ENCODE assay signal across 8 cellular contexts in the genomic region with DNA sequence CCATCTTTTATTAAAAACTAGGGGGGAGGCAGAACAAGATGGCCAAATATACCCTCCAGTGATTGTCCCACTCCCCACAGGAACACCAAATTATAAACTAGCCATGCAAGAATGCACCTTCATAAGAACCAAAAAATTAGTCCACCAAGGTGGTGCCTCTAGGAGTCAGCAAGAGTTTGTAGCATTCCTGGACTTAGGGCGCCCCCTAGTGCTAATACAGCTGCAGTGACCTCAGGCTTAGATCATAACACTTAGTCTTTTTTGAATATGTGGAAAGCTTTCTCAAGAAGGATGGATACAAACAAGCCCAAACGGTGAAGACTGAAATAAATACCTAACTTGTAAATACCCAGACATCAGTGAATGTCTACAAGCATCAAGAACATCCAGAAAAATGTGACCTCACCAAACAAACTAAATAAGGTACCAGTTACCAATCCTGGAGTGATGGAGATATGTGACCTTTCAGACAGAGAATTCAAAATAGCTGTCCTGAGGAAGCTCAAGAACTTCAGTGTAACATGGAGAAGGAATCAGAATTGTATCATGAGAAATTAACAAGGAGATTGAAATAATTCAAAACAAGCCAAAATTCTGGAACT. TPM values are rescaled to one million over a fixed set of nuclear protein-coding genes. Genes with fewer than 3 reads are reported as not detected.
DNase-seq lines count a peak whose midpoint lies in the region; ATAC-seq and TF ChIP-seq lines count a peak whose summit lies in the region.

No MANE protein-coding gene starts in this region.

- no peak overlapping the region for H3K18ac ChIP-seq in IMR-90 (ENCODE audit: low read depth, low read length)

- 0 out of 2 replicates have a peak, but pooled peaks cover 3% of the 10 kb centered on the region for H3K9me1 ChIP-seq in IMR-90 (ENCODE audit: insufficient read depth, low read length)

- TF ChIP-seq CTCF in IMR-90 (conservative IDR thresholded peaks at IDR 0.05; ENCODE audit: low read depth, low read length) (peak; percentile 91), PC-3 (conservative IDR thresholded peaks at IDR 0.05; ENCODE audit: low read depth, low read length) (peak; percentile 100), esophagus squamous epithelium (IDR thresholded peaks at IDR 0.05) (peak; percentile 68 to 90 (median 84)), nephron progenitor cell (IDR thresholded peaks at IDR 0.05) (peak; percentile 91)

- no peaks in the 10 kb centered on the region for H3K9me2 ChIP-seq in PC-3 (replicated peaks; ENCODE audit: low read length)

- H3K4me3 ChIP-seq in IMR-90 (ENCODE audit: insufficient read depth, low read depth, low read length) (no peak overlapping the region), PC-3 (ENCODE audit: low read length) (no peak overlapping the region), esophagus squamous epithelium (no peak overlapping the region)

- no peak overlapping the region for H3K4me3 Mint-ChIP-seq in nephron progenitor cell
- no peak overlapping the region for H3K4me3 Mint-ChIP-seq in stimulated activated naive CD8-positive, alpha-beta T cell treated with anti-CD3 and anti-CD28 coated beads, Interleukin-15, amount 100 ng/mL, for 72 hours

- H3K9ac ChIP-seq in IMR-90 (ENCODE audit: low read depth, low read length) (no peak overlapping the region), PC-3 (ENCODE audit: low read length) (no peak overlapping the region)

- H3K23ac ChIP-seq in IMR-90 (ENCODE audit: low read depth, low read length) = no peak overlapping the region

- H3K9me3 ChIP-seq in IMR-90 (ENCODE audit: control insufficient read depth, insufficient read depth, low read length) (no peaks in the 10 kb centered on the region), PC-3 (ENCODE audit: low read length) (no peaks in the 10 kb centered on the region), esophagus squamous epithelium (no peaks in the 10 kb centered on the region)

- H3K27me3 ChIP-seq in IMR-90 (ENCODE audit: control insufficient read depth, insufficient read depth, low read length) (no peaks in the 10 kb centered on the region), PC-3 (ENCODE audit: low read length) (no peaks in the 10 kb centered on the region), esophagus squamous epithelium (no peaks in the 10 kb centered on the region)

- in situ Hi-C loops in IMR-90 (cut with MboI; ENCODE audit: low sequenced_read_pairs) = no loop called here

- H2BK15ac ChIP-seq in IMR-90 (ENCODE audit: low read depth, low read length) = no peak overlapping the region

- peaks cover 21% of the 10 kb centered on the region for H3K9me3 Mint-ChIP-seq in nephron progenitor cell
- no peaks in the 10 kb centered on the region for H3K9me3 Mint-ChIP-seq in stimulated activated naive CD8-positive, alpha-beta T cell treated with anti-CD3 and anti-CD28 coated beads, Interleukin-15, amount 100 ng/mL, for 72 hours

- peak; percentile 20 for DNase-seq in DMS153 treated with DMSO at 0.1 percent for 48 hours (lab: John Stamatoyannopoulos, UW; ENCODE audit: unreplicated experiment)
- DNase-seq in IMR-90 = peak; percentile 68
- DNase-seq in PC-3 = peak; percentile 91
- DNase-seq in activated T-cell treated with anti-CD3 and anti-CD28 coated beads for 4 hours = peak; percentile 79
- DNase-seq in esophagus squamous epithelium (lab: John Stamatoyannopoulos, UW) = no peak
- peak; percentile 83 for DNase-seq in nephron progenitor cell
- DNase-seq in stimulated activated naive CD8-positive, alpha-beta T cell treated with anti-CD3 and anti-CD28 coated beads, Interleukin-15, amount 100 ng/mL, for 72 hours = peak; percentile 71 to 74

- TF ChIP-seq RAD21 in IMR-90 (IDR thresholded peaks at IDR 0.05; ENCODE audit: low read length) = peak; percentile 95

- H3K79me2 ChIP-seq in PC-3 (ENCODE audit: low read length) = no peaks in the 10 kb centered on the region

- intact Hi-C loops in IMR-90 (cut with micrococcal nuclease) (loop anchor here (1.0 to 10.0 kb wide), 5 partner anchors 97 to 602 kb away; no protein-coding TSS in a partner anchor), PC-3 (cut with micrococcal nuclease) (loop anchor here (1.0 to 5.0 kb wide), 7 partner anchors 71 to 603 kb away; no protein-coding TSS in a partner anchor), esophagus squamous epithelium (cut with DNase I) (no loop called here)

- H3K14ac ChIP-seq in IMR-90 (replicated peaks; ENCODE audit: low read depth, low read length) = no peak overlapping the region

- CTCF ChIA-PET in IMR-90 (lab: Yijun Ruan, JAX) = interaction anchor here (0.6 to 1.0 kb wide), 8 partner anchors 14 to 559 kb away, joined by 3 to 9 read pairs (median 3); no protein-coding TSS in a partner anchor
- CTCF ChIA-PET in PC-3 (lab: Charles Lee) = interaction anchor here (0.6 to 0.7 kb wide), 4 partner anchors 79 to 970 kb away, joined by 3 to 6 read pairs (median 3); no protein-coding TSS in a partner anchor

- H3K36me3 ChIP-seq in IMR-90 (ENCODE audit: control insufficient read depth, insufficient read depth, low read length) (peaks cover 3% of the 10 kb centered on the region; the same call in 1 of the 2 replicates), PC-3 (ENCODE audit: low read depth, low read length) (peaks cover 15% of the 10 kb centered on the region; the same call in 1 of the 2 replicates), esophagus squamous epithelium (peaks cover 0 to 72% (median 6%) of the 10 kb centered on the region in 3 donors)

- no peak overlapping the region for H2AK5ac ChIP-seq in IMR-90 (ENCODE audit: low read depth, low read length)

- H2AK9ac ChIP-seq in IMR-90 (replicated peaks; ENCODE audit: low read depth, low read length, poor library complexity) = no peak overlapping the region

- H3K36me3 Mint-ChIP-seq in nephron progenitor cell (ENCODE audit: low read depth) = peaks cover 46% of the 10 kb centered on the region

- H3K27ac ChIP-seq in IMR-90 (ENCODE audit: insufficient read depth, low read length) (no peak overlapping the region), PC-3 (ENCODE audit: low read length) (no peak overlapping the region), esophagus squamous epithelium (no peak overlapping the region)

- no peak overlapping the region for H3K27ac Mint-ChIP-seq in nephron progenitor cell
- no peak overlapping the region for H3K27ac Mint-ChIP-seq in stimulated activated naive CD8-positive, alpha-beta T cell treated with anti-CD3 and anti-CD28 coated beads, Interleukin-15, amount 100 ng/mL, for 72 hours

- H4K5ac ChIP-seq in IMR-90 (ENCODE audit: low read depth, low read length) = no peak overlapping the region

- POLR2A ChIA-PET in IMR-90 (lab: Charles Lee; ENCODE audit: unreplicated experiment) (no interaction called here), PC-3 (lab: Charles Lee; ENCODE audit: unreplicated experiment) (no interaction called here)

- BruUV-seq in IMR-90 (replicated peaks; lab: Mats Ljungman, UMichigan) = no TSS peak
- BruUV-seq in PC-3 (replicated peaks; lab: Mats Ljungman, UMichigan) = no TSS peak

- peaks cover 0 to 3% of the 10 kb centered on the region in 2 experiments; a peak in 1 of 4 replicates for H3K79me1 ChIP-seq in IMR-90 (ENCODE audit: low read depth in 1 of 2, low read length in 2 of 2)

- H4K20me1 ChIP-seq in IMR-90 (ENCODE audit: insufficient read depth, low read length) (no peaks in the 10 kb centered on the region), PC-3 (ENCODE audit: low read length) (no peaks in the 10 kb centered on the region)

- ATAC-seq in GM21619 (IDR thresholded peaks at IDR 0.05; ENCODE audit: unreplicated experiment) (peak; percentile 96), IMR-90 (ENCODE audit: low read depth) (peak; percentile 97), PC-3 (peak; percentile 100)
- ATAC-seq in stimulated activated naive CD8-positive, alpha-beta T cell treated with anti-CD3 and anti-CD28 coated beads, Interleukin-15, amount 100 ng/mL, for 72 hours = peak; percentile 88

- H3K4me1 ChIP-seq in IMR-90 (ENCODE audit: control insufficient read depth, insufficient read depth, low read length) (no peaks in the 10 kb centered on the region), PC-3 (ENCODE audit: insufficient read depth, low read length) (no peaks in the 10 kb centered on the region), esophagus squamous epithelium (no peaks in the 10 kb centered on the region)

- no peak overlapping the region for H2AFZ ChIP-seq in IMR-90 (replicated peaks; ENCODE audit: low read length, poor library complexity)
- no peak overlapping the region for H2AFZ ChIP-seq in PC-3 (ENCODE audit: low read length)

- peaks cover 12% of the 10 kb centered on the region for H3F3A ChIP-seq in PC-3 (ENCODE audit: low read length, unreplicated experiment)

- WGBS in IMR-90 (ENCODE audit: extremely low coverage in 2 of 2, insufficient read length in 1 of 2), 2 experiments = no CpG with 5 or more reads among the region's 2 CpGs
- WGBS in esophagus squamous epithelium, 2 donors = 0% methylated on average over 2 of the region's 2 CpGs

- no peak overlapping the region for H3K4ac ChIP-seq in IMR-90 (ENCODE audit: low read depth, low read length)

- no peak overlapping the region for H3K56ac ChIP-seq in IMR-90 (ENCODE audit: extremely low read depth, insufficient read depth, low read length)

- H3K4me2 ChIP-seq in IMR-90 (ENCODE audit: low read depth, low read length) (no peak overlapping the region), PC-3 (ENCODE audit: low read length) (no peak overlapping the region)

- TF ChIP-seq POLR2A in IMR-90 (IDR thresholded peaks at IDR 0.05; ENCODE audit: low read depth, low read length) (no peak), esophagus squamous epithelium (IDR thresholded peaks at IDR 0.05) (no peak)

- dilution Hi-C loops in IMR-90 (cut with HindIII; ENCODE audit: low sequenced_read_pairs, unreplicated experiment) = no loop called here

- H4K91ac ChIP-seq in IMR-90 (ENCODE audit: insufficient read depth, low read depth, low read length) = no peak overlapping the region

- H3K4me1 Mint-ChIP-seq in nephron progenitor cell = no peaks in the 10 kb centered on the region
- peaks cover 4% of the 10 kb centered on the region for H3K4me1 Mint-ChIP-seq in stimulated activated naive CD8-positive, alpha-beta T cell treated with anti-CD3 and anti-CD28 coated beads, Interleukin-15, amount 100 ng/mL, for 72 hours

- H4K8ac ChIP-seq in IMR-90 (ENCODE audit: low read depth in 2 of 2, low read length in 2 of 2) = no peak overlapping the region

- H2BK5ac ChIP-seq in IMR-90 (ENCODE audit: low read depth, low read length, poor library complexity, severe bottlenecking) = no peak overlapping the region

- H3K27me3 Mint-ChIP-seq in nephron progenitor cell (ENCODE audit: low read depth, poor library complexity) = no peaks in the 10 kb centered on the region
- no peaks in the 10 kb centered on the region for H3K27me3 Mint-ChIP-seq in stimulated activated naive CD8-positive, alpha-beta T cell treated with anti-CD3 and anti-CD28 coated beads, Interleukin-15, amount 100 ng/mL, for 72 hours

- no peak overlapping the region for H2BK20ac ChIP-seq in IMR-90 (ENCODE audit: low read depth, low read length)

- H2BK120ac ChIP-seq in IMR-90 (ENCODE audit: low read depth, low read length) = no peak overlapping the region

RNA-seq across cellular contexts. Expression of gene PPIP5K2, which starts 19.3 kb away (rescaled TPM):
- total RNA-seq in IMR-90 (2012; rRNA removed) (67.6 and 96.4 TPM in 2 replicates), PC-3 (2014; rRNA removed) (40.4 and 52.2 TPM in 2 replicates), esophagus squamous epithelium (10 to 100 TPM; 11.4 to 36.2 (median 21.8) TPM)
- polyA plus RNA-seq in IMR-90 (2012; rRNA removed) = 25.9 and 32.4 TPM in 2 replicates
- 5.5 and 13.4 TPM in 2 replicates for polyA plus RNA-seq in IMR-90 (2012; cell fraction: cytosol; rRNA removed)
- 8.7 and 63.0 TPM in 2 replicates for polyA plus RNA-seq in IMR-90 (2012; cell fraction: nucleus; rRNA removed; ENCODE audit: low replicate concordance)

RNA-seq across cellular contexts. Expression of gene GIN1, which starts 19.4 kb away (rescaled TPM):
- total RNA-seq in IMR-90 (2012; rRNA removed) (2.9 and 6.4 TPM in 2 replicates), PC-3 (2014; rRNA removed) (3.9 and 6.2 TPM in 2 replicates), esophagus squamous epithelium (1 to 10 TPM; 1.5 to 6.8 (median 3.7) TPM)
- polyA plus RNA-seq in IMR-90 (2012; rRNA removed) = 1.8 and 3.1 TPM in 2 replicates
- 0.12 and 0.26 TPM in 2 replicates for polyA plus RNA-seq in IMR-90 (2012; cell fraction: cytosol; rRNA removed)
- polyA plus RNA-seq in IMR-90 (2012; cell fraction: nucleus; rRNA removed; ENCODE audit: low replicate concordance) = 0.29 and 2.1 TPM in 2 replicates
